In genomic region chr9:967851-968641, GRCh38 we compare ENCODE assay signal across 13 cellular contexts. TPM values are rescaled to one million over a fixed set of nuclear protein-coding genes. Genes with fewer than 3 reads are reported as not detected.
A peak's percentile ranks its signal among the peaks of the same experiment; 100 is the strongest.
DNase-seq lines count a peak whose midpoint lies in the region; ATAC-seq and TF ChIP-seq lines count a peak whose summit lies in the region.
"Had no signal": no experiment of that assay in that cellular context is flagged by ENCODE, and none has a peak within 500 bp of the region (broad histone marks: within the 10 kb centered on the region; RNA-seq: fewer than 3 reads in every experiment).

No MANE protein-coding gene starts in this region.

- POLR2A ChIA-PET in activated CD4-positive, alpha-beta T cell treated with anti-CD3 and anti-CD28 coated beads for 36 hours (lab: Charles Lee) = interaction anchor here (0.6 kb wide), 1 partner anchor 12 kb away, joined by 3 read pairs; no protein-coding TSS in a partner anchor
- POLR2A ChIA-PET in CD4-positive, alpha-beta T cell (lab: Charles Lee) = no interaction called here

- H3K4me3 Mint-ChIP-seq in activated CD4-positive, alpha-beta T cell treated with anti-CD3 and anti-CD28 coated beads for 36 hours = no peak overlapping the region
- no peak overlapping the region for H3K4me3 Mint-ChIP-seq in CD4-positive, alpha-beta T cell
- H3K4me3 Mint-ChIP-seq: central memory CD8-positive, alpha-beta T cell; memory B cell had no signal

- CTCF ChIA-PET in activated CD4-positive, alpha-beta T cell treated with anti-CD3 and anti-CD28 coated beads for 36 hours (lab: Charles Lee) = interaction anchor here (1.1 kb wide), 1 partner anchor 10 kb away, joined by 3 read pairs; no protein-coding TSS in a partner anchor
- CTCF ChIA-PET in CD4-positive, alpha-beta T cell (lab: Charles Lee) = no interaction called here

- no peak overlapping the region for H3K27ac ChIP-seq in CD4-positive, alpha-beta T cell (ENCODE audit: low read depth, low read length)
- H3K27ac ChIP-seq: Peyer's patch had no signal

- DNase-seq in activated CD4-positive, alpha-beta T cell treated with anti-CD3 and anti-CD28 coated beads for 36 hours = peak; percentile 12
- no peak for DNase-seq in activated CD4-positive, alpha-beta T cell treated with anti-CD3 and anti-CD28 coated beads, Interleukin-2, amount 50 U/mL, for 1 hour
- DNase-seq in NCI-H460 (ENCODE audit: extremely low read depth, low read depth) (peak; percentile 26), epithelial cell of esophagus (ENCODE audit: low read depth) (peak; percentile 41), retina (peak; percentile 69), DMS79 treated with DMSO at 0.1 percent for 48 hours (lab: John Stamatoyannopoulos, UW) (no peak)
- no peak for DNase-seq in CD4-positive, alpha-beta T cell
- DNase-seq: NCI-H1436 treated with DMSO at 0.1 percent for 48 hours, Peyer's patch, right cardiac atrium had no signal

- H3K27me3 Mint-ChIP-seq in activated CD4-positive, alpha-beta T cell treated with anti-CD3 and anti-CD28 coated beads for 36 hours = peaks cover 63% of the 10 kb centered on the region
- H3K27me3 Mint-ChIP-seq in CD4-positive, alpha-beta T cell = peaks cover 78% of the 10 kb centered on the region

- ATAC-seq in activated CD4-positive, alpha-beta T cell treated with anti-CD3 and anti-CD28 coated beads for 36 hours = no peak
- no peak for ATAC-seq in CD4-positive, alpha-beta T cell (ENCODE audit: poor library complexity)
- ATAC-seq in HG03378 (IDR thresholded peaks at IDR 0.05; ENCODE audit: unreplicated experiment) = no peak
- ATAC-seq: right cardiac atrium had no signal

- H3K27ac Mint-ChIP-seq in activated CD4-positive, alpha-beta T cell treated with anti-CD3 and anti-CD28 coated beads for 36 hours = peak overlapping the region; percentile 3
- H3K27ac Mint-ChIP-seq in CD4-positive, alpha-beta T cell = no peak overlapping the region

- peaks cover 8% of the 10 kb centered on the region for H3K9me3 ChIP-seq in CD4-positive, alpha-beta T cell (ENCODE audit: control insufficient read depth, low read length)
- H3K9me3 ChIP-seq: Peyer's patch had no signal

- intact Hi-C loops in activated CD4-positive, alpha-beta T cell treated with anti-CD3 and anti-CD28 coated beads for 36 hours (cut with DNase I, micrococcal nuclease) = no loop called here
- intact Hi-C loops in CD4-positive, alpha-beta T cell (cut with DNase I, micrococcal nuclease) = no loop called here

- H3K4me1 Mint-ChIP-seq in activated CD4-positive, alpha-beta T cell treated with anti-CD3 and anti-CD28 coated beads for 36 hours = peaks cover 16% of the 10 kb centered on the region
- peaks cover 17% of the 10 kb centered on the region for H3K4me1 Mint-ChIP-seq in CD4-positive, alpha-beta T cell (ENCODE audit: low read depth)

- H3K27me3 ChIP-seq in CD4-positive, alpha-beta T cell (ENCODE audit: control insufficient read depth, insufficient read depth, low read length) = peaks cover 87% of the 10 kb centered on the region

- no peaks in the 10 kb centered on the region for H3K9me3 Mint-ChIP-seq in activated CD4-positive, alpha-beta T cell treated with anti-CD3 and anti-CD28 coated beads for 36 hours (ENCODE audit: low read depth)
- H3K9me3 Mint-ChIP-seq in CD4-positive, alpha-beta T cell = peaks cover 4% of the 10 kb centered on the region
- H3K9me3 Mint-ChIP-seq: central memory CD8-positive, alpha-beta T cell; memory B cell had no signal

- H3K36me3 Mint-ChIP-seq in activated CD4-positive, alpha-beta T cell treated with anti-CD3 and anti-CD28 coated beads for 36 hours (ENCODE audit: low read depth) = no peaks in the 10 kb centered on the region
- no peaks in the 10 kb centered on the region for H3K36me3 Mint-ChIP-seq in CD4-positive, alpha-beta T cell (ENCODE audit: low read depth)
- H3K36me3 Mint-ChIP-seq: memory B cell had no signal

- TF ChIP-seq CTCF in epithelial cell of esophagus (IDR thresholded peaks at IDR 0.05; ENCODE audit: insufficient read depth, low read depth, low read length, missing control alignments) = no peak
- no peak for TF ChIP-seq CTCF in CD4-positive, alpha-beta T cell (IDR thresholded peaks at IDR 0.05)

- peak overlapping the region; percentile 25 for H3K4me3 ChIP-seq in epithelial cell of esophagus (ENCODE audit: low read length)
- H3K4me3 ChIP-seq: Peyer's patch had no signal

RNA-seq across cellular contexts. Expression of gene DMRT3, which starts 8.4 kb away (rescaled TPM):
- total RNA-seq in activated CD4-positive, alpha-beta T cell treated with anti-CD3 and anti-CD28 coated beads for 36 hours = not detected
- not detected in 2 replicates for total RNA-seq in NCI-H460 (2014; rRNA removed; shearing (Covaris generic))
- polyA plus RNA-seq in NCI-H460 (2014; cell fraction: nucleus; rRNA removed) = 0.13 TPM in 1 of 2 replicates, not detected in the other
- total RNA-seq in CD4-positive, alpha-beta T cell = not detected
- total RNA-seq: Peyer's patch, right cardiac atrium had no signal
- polyA plus RNA-seq: right cardiac atrium had no signal

Comparison
In these comparisons a context has a peak if more than half of its experiments do, and no peak if none do; other contexts are left out.
1. DNase-seq: peak in activated CD4-positive, alpha-beta T cell treated with anti-CD3 and anti-CD28 coated beads for 36 hours (single experiment), NCI-H460 (single experiment), epithelial cell of esophagus (single experiment) and retina (single experiment); none in activated CD4-positive, alpha-beta T cell treated with anti-CD3 and anti-CD28 coated beads, Interleukin-2, amount 50 U/mL, for 1 hour (single experiment), CD4-positive, alpha-beta T cell (0 of 10) and DMS79 treated with DMSO at 0.1 percent for 48 hours (single experiment).